Comparison of ENCODE assay signal across 30 cellular contexts in genomic region chr13:46267166-46267565, GRCh38. TPM values are rescaled to one million over a fixed set of nuclear protein-coding genes. Genes with fewer than 3 reads are reported as not detected.
"Had no signal": no experiment of that assay in that cellular context is flagged by ENCODE, and none has a peak within 500 bp of the region (broad histone marks: within the 10 kb centered on the region; RNA-seq: fewer than 3 reads in every experiment).

No MANE protein-coding gene starts in this region.

- FAIRE-seq: small intestine had no signal

- H3K4me3 Mint-ChIP-seq: mesothelial cell of epicardium; naive B cell; natural killer cell; nephron progenitor cell; neural progenitor cell; stimulated activated effector memory CD8-positive, alpha-beta T cell treated with anti-CD3 and anti-CD28 coated beads, Interleukin-12 subunit alpha, Interleukin-12 subunit beta, amount 100 ng/mL, for 72 hours; stimulated activated naive CD8-positive, alpha-beta T cell treated with anti-CD3 and anti-CD28 coated beads, Interleukin-15, Interleukin-2, amounts not matched to agents 100 ng/mL and 50 ng/mL, for 24 hours; type B pancreatic cell had no signal

- H3K27ac ChIP-seq: hepatocyte, left lung, lower lobe of right lung, neural progenitor cell, neutrophil, parathyroid adenoma, spleen, suprapubic skin, thoracic aorta, tibial artery, uterus had no signal

- H3K36me3 Mint-ChIP-seq: mesothelial cell of epicardium; naive B cell; natural killer cell; neural progenitor cell; stimulated activated effector memory CD8-positive, alpha-beta T cell treated with anti-CD3 and anti-CD28 coated beads, Interleukin-12 subunit alpha, Interleukin-12 subunit beta, amount 100 ng/mL, for 72 hours; type B pancreatic cell had no signal

- H3K4me1 Mint-ChIP-seq: naive B cell; natural killer cell; nephron progenitor cell; neural progenitor cell; stimulated activated effector memory CD8-positive, alpha-beta T cell treated with anti-CD3 and anti-CD28 coated beads, Interleukin-12 subunit alpha, Interleukin-12 subunit beta, amount 100 ng/mL, for 72 hours had no signal

- H3K36me3 ChIP-seq: left lung, lower lobe of right lung, neural progenitor cell, neutrophil, spleen, suprapubic skin, thoracic aorta, tibial artery, uterus had no signal

- H3K4me3 ChIP-seq: hepatocyte, left lung, lower lobe of right lung, neural progenitor cell, spleen, suprapubic skin, thoracic aorta, tibial artery, uterus had no signal

- H3K9ac ChIP-seq: neural progenitor cell, parathyroid adenoma had no signal

- H3K9me3 Mint-ChIP-seq: mesothelial cell of epicardium; naive B cell; natural killer cell; nephron progenitor cell; neural progenitor cell; stimulated activated effector memory CD8-positive, alpha-beta T cell treated with anti-CD3 and anti-CD28 coated beads, Interleukin-12 subunit alpha, Interleukin-12 subunit beta, amount 100 ng/mL, for 72 hours; stimulated activated naive CD8-positive, alpha-beta T cell treated with anti-CD3 and anti-CD28 coated beads, Interleukin-15, Interleukin-2, amounts not matched to agents 100 ng/mL and 50 ng/mL, for 24 hours; type B pancreatic cell had no signal

- DNase-seq: islet precursor cell; left cardiac atrium; left lung; lower lobe of right lung; mesendoderm; naive B cell; natural killer cell; nephron progenitor cell; occipital lobe; retina; right cardiac atrium; small intestine; spleen; stimulated activated CD4-positive, alpha-beta T cell treated with anti-CD3 and anti-CD28 coated beads, Interleukin-4, amount 100 ng/mL, for 24 hours; stimulated activated naive CD4-positive, alpha-beta T cell; tibial artery; uterus had no signal

- H3K9me3 ChIP-seq: left lung, lower lobe of right lung, neutrophil, spleen, suprapubic skin, thoracic aorta, tibial artery, uterus had no signal

- H3K27ac Mint-ChIP-seq: mesothelial cell of epicardium; naive B cell; natural killer cell; nephron progenitor cell; neural progenitor cell; stimulated activated effector memory CD8-positive, alpha-beta T cell treated with anti-CD3 and anti-CD28 coated beads, Interleukin-12 subunit alpha, Interleukin-12 subunit beta, amount 100 ng/mL, for 72 hours; stimulated activated naive CD8-positive, alpha-beta T cell treated with anti-CD3 and anti-CD28 coated beads, Interleukin-15, Interleukin-2, amounts not matched to agents 100 ng/mL and 50 ng/mL, for 24 hours; type B pancreatic cell had no signal

- H3K4me2 ChIP-seq: hepatocyte, neural progenitor cell had no signal

- H3K27me3 Mint-ChIP-seq: naive B cell, type B pancreatic cell had no signal

- H3K27me3 ChIP-seq: hepatocyte, left lung, neural progenitor cell, neutrophil, spleen, suprapubic skin, uterus had no signal

- ATAC-seq: left cardiac atrium; left lung; lower lobe of right lung; natural killer cell; right cardiac atrium; sciatic nerve; stimulated activated effector memory CD8-positive, alpha-beta T cell treated with anti-CD3 and anti-CD28 coated beads, Interleukin-12 subunit alpha, Interleukin-12 subunit beta, amount 100 ng/mL, for 72 hours had no signal

- H3K4me1 ChIP-seq: left lung, lower lobe of right lung, neural progenitor cell, parathyroid adenoma, spleen, suprapubic skin, tibial artery, uterus had no signal

- H2AFZ ChIP-seq: hepatocyte, neural progenitor cell, parathyroid adenoma had no signal

- H3K79me2 ChIP-seq: hepatocyte, parathyroid adenoma had no signal

RNA-seq across cellular contexts. Expression of gene LRRC63, which starts 55.4 kb away (rescaled TPM):
- total RNA-seq: hepatocyte, osteocyte, pulmonary artery endothelial cell, right cardiac atrium, suprapubic skin had no signal
- polyA plus RNA-seq: hepatocyte, right cardiac atrium had no signal
